In the genomic region with DNA sequence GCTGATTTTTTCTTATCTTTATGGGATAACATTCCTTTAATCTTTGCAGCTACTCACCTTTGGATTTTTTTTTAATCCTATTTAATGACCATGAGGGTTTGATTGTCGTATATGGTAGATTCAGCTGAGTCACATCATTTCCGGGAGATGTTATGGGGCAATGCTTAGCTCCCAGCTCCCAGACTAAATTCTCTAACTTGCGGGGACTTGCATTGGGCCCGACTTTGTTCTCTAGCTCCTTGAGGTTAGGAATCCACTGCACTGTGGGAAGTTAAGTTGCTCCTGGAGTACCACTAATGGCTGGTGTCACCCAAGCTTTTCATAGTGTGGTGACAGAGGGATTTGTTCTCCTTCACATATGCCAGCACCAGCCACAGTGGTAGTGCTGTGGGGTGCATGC, we compare ENCODE assay signal across 25 cellular contexts.
"Had no signal": no experiment of that assay in that cellular context is flagged by ENCODE, and none has a peak within 500 bp of the region (broad histone marks: within the 10 kb centered on the region; RNA-seq: fewer than 3 reads in every experiment).

No MANE protein-coding gene starts in this region.

- DNase-seq: immature natural killer cell; left ventricle myocardium inferior; midbrain; mucosa of descending colon; naive thymus-derived CD4-positive, alpha-beta T cell; ovary; right lobe of liver; stimulated activated CD4-positive, alpha-beta T cell treated with anti-CD3 and anti-CD28 coated beads, Interleukin-1b, Interleukin-23, amount 100 ng/mL, for 48 hours; stimulated activated CD4-positive, alpha-beta T cell treated with anti-CD3 and anti-CD28 coated beads, Interleukin-2, amount 100 ng/mL, for 48 hours; stimulated activated CD4-positive, alpha-beta T cell treated with anti-CD3 and anti-CD28 coated beads, Interleukin-4, amount 100 ng/mL, for 4 hours; stimulated activated CD8-positive, alpha-beta memory T cell treated with anti-CD3 and anti-CD28 coated beads, Interleukin-4, amount 100 ng/mL, for 48 hours; stimulated activated naive CD4-positive, alpha-beta T cell treated with Interleukin-2 at 50 U/mL for 16 hours; stimulated activated naive CD8-positive, alpha-beta T cell treated with anti-CD3 and anti-CD28 coated beads, Interleukin-15, amount 100 ng/mL, for 72 hours; substantia nigra; uterus had no signal

- H3K4me1 Mint-ChIP-seq: immature natural killer cell; memory B cell; naive thymus-derived CD4-positive, alpha-beta T cell; stimulated activated memory B cell treated with anti-CD40 and anti-IgM and Interleukin-4, amounts not matched to agents 10 μg/mL and 1 μg/mL and 100 μg/mL, for 72 hours; stimulated activated naive CD8-positive, alpha-beta T cell treated with anti-CD3 and anti-CD28 coated beads, Interleukin-15, amount 100 ng/mL, for 72 hours had no signal

- H3K27ac ChIP-seq: left ventricle myocardium inferior, ovary, right atrium auricular region, right lobe of liver, tibial nerve, uterus had no signal

- H3K4me3 ChIP-seq: left ventricle myocardium inferior, lung, mucosa of descending colon, ovary, right atrium auricular region, right lobe of liver, smooth muscle cell, tibial nerve, uterus had no signal

- H3K36me3 ChIP-seq: left ventricle myocardium inferior, ovary, right atrium auricular region, right lobe of liver, tibial nerve, uterus had no signal

- H3K36me3 Mint-ChIP-seq: immature natural killer cell; memory B cell; naive thymus-derived CD4-positive, alpha-beta T cell; stimulated activated memory B cell treated with anti-CD40 and anti-IgM and Interleukin-4, amounts not matched to agents 10 μg/mL and 1 μg/mL and 100 μg/mL, for 72 hours; type B pancreatic cell had no signal

- H3K9me3 ChIP-seq: ovary, right lobe of liver, uterus had no signal

- ATAC-seq: mucosa of descending colon; naive thymus-derived CD4-positive, alpha-beta T cell; natural killer cell treated with Interleukin-12 subunit alpha and Interleukin-12 subunit beta and Interleukin-15 and Interleukin-18, amount 100 ng/mL, for 72 hours; stimulated activated memory B cell treated with anti-CD40 and anti-IgM and Interleukin-4, amounts not matched to agents 10 μg/mL and 1 μg/mL and 100 μg/mL, for 72 hours; stimulated activated naive CD8-positive, alpha-beta T cell treated with anti-CD3 and anti-CD28 coated beads, Interleukin-15, amount 100 ng/mL, for 72 hours had no signal

- H3K4me2 ChIP-seq: smooth muscle cell had no signal

- H3K27me3 Mint-ChIP-seq: memory B cell; naive thymus-derived CD4-positive, alpha-beta T cell; natural killer cell treated with Interleukin-12 subunit alpha and Interleukin-12 subunit beta and Interleukin-15 and Interleukin-18, amount 100 ng/mL, for 72 hours; progenitor cell of endocrine pancreas; stimulated activated memory B cell treated with anti-CD40 and anti-IgM and Interleukin-4, amounts not matched to agents 10 μg/mL and 1 μg/mL and 100 μg/mL, for 72 hours; stimulated activated naive CD8-positive, alpha-beta T cell treated with anti-CD3 and anti-CD28 coated beads, Interleukin-15, amount 100 ng/mL, for 72 hours; type B pancreatic cell had no signal

- FAIRE-seq: islet of Langerhans had no signal

- H3K4me1 ChIP-seq: left ventricle myocardium inferior, right atrium auricular region, right lobe of liver, tibial nerve, uterus had no signal

- H3K4me3 Mint-ChIP-seq: immature natural killer cell; memory B cell; naive thymus-derived CD4-positive, alpha-beta T cell; natural killer cell treated with Interleukin-12 subunit alpha and Interleukin-12 subunit beta and Interleukin-15 and Interleukin-18, amount 100 ng/mL, for 72 hours; stimulated activated memory B cell treated with anti-CD40 and anti-IgM and Interleukin-4, amounts not matched to agents 10 μg/mL and 1 μg/mL and 100 μg/mL, for 72 hours; stimulated activated naive CD8-positive, alpha-beta T cell treated with anti-CD3 and anti-CD28 coated beads, Interleukin-15, amount 100 ng/mL, for 72 hours; type B pancreatic cell had no signal

- H3K27ac Mint-ChIP-seq: immature natural killer cell; memory B cell; naive thymus-derived CD4-positive, alpha-beta T cell; natural killer cell treated with Interleukin-12 subunit alpha and Interleukin-12 subunit beta and Interleukin-15 and Interleukin-18, amount 100 ng/mL, for 72 hours; progenitor cell of endocrine pancreas; stimulated activated memory B cell treated with anti-CD40 and anti-IgM and Interleukin-4, amounts not matched to agents 10 μg/mL and 1 μg/mL and 100 μg/mL, for 72 hours; type B pancreatic cell had no signal

- H3K27me3 ChIP-seq: ovary, right atrium auricular region, right lobe of liver, tibial nerve, uterus had no signal
